ENCODE assay signal across 8 cellular contexts in the genomic region with DNA sequence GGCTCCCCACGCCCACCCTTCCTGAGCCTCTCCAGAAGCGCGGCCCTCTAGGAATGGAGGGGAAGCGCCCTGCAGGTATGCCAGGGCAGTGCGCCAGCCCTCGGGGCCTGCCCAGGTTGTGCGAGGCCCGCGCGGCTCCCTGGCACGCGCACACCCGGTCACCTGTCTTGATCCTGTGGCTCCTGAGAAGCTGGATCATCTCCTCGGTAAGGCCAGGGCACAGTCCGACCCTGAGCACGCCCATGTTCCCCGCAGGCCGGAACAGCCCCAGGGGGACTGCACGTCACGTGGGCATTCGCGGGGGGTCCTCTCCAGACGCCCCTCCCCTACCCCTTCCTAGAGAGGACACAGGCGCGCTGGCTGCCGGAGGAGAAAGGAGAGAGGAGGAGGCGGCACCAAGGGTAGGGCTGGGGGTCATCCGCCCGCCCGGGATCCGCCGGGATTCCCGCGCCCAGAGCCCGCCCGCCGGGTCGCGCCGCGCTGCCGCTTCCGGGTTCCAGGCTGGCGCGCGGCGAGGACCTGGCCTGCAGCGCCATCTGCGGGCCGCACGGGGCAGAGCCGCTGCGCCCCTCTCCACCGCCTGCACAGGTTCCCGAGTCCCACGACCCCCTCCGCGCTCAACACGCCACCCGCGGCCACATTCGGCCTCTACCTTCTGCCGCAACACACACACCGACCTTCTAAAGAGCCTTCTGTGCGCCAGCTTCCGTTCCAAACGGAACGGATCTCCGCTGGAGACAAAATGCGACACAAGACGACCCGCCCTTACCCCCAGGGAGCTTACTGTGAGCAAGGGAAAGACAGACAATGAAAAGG. TPM values are rescaled to one million over a fixed set of nuclear protein-coding genes. Genes with fewer than 3 reads are reported as not detected.
DNase-seq lines count a peak whose midpoint lies in the region; ATAC-seq lines count a peak whose summit lies in the region.

A gene (minus strand): TSS at position 491 of the 816 bp plus-strand sequence. CDS start 247 bp downstream, at position 244.

- DNase-seq in A172 (ENCODE audit: low spot score) = peak; percentile 51
- peak; percentile 87 for DNase-seq in NCI-H2227 (lab: John Stamatoyannopoulos, UW; ENCODE audit: unreplicated experiment)
- peak; percentile 59 to 71 (median 64) for DNase-seq in activated CD4-positive, CD25-positive, alpha-beta regulatory T cell (lab: John Stamatoyannopoulos, UW)
- DNase-seq in central memory CD4-positive, alpha-beta T cell = peak; percentile 76
- DNase-seq in iris pigment epithelial cell (ENCODE audit: low read depth) = peak; percentile 53
- DNase-seq in stimulated activated CD4-positive, alpha-beta T cell treated with anti-CD3 and anti-CD28 coated beads, Interleukin-12 subunit alpha, Interleukin-12 subunit beta, amount 100 ng/mL, for 4 hours = peak; percentile 78

- ATAC-seq in GM18867 (IDR thresholded peaks at IDR 0.05; ENCODE audit: unreplicated experiment) = peak; percentile 85
- peak; percentile 75 for ATAC-seq in HG03135 (IDR thresholded peaks at IDR 0.05; ENCODE audit: unreplicated experiment)

RNA-seq across cellular contexts. Expression of the gene that starts here (rescaled TPM):
- 11.0 and 11.3 TPM in 2 replicates for total RNA-seq in A172 (2014; rRNA removed; shearing (Covaris generic))

Comparison
In these comparisons a context has a peak if more than half of its experiments do, and no peak if none do; other contexts are left out.
1. Peak in every context shown above with its lines: DNase-seq and ATAC-seq.